ENCODE assay signal across 8 cellular contexts in genomic region chr7:74173866-74174605, GRCh38.
DNase-seq lines count a peak whose midpoint lies in the region; ATAC-seq and TF ChIP-seq lines count a peak whose summit lies in the region.

TSS of gene EIF4H (plus strand) at chr7:74174356. CDS start at chr7:74174384, 28 bp downstream.

- DNase-seq in AG09319 (ENCODE audit: extremely low read depth, low read depth) (peak; percentile 93), NCI-H446 (lab: John Stamatoyannopoulos, UW) (peak; percentile 24 to 87), iris pigment epithelial cell (ENCODE audit: low read depth) (peak; percentile 95)
- peak; percentile 87 for DNase-seq in activated CD4-positive, CD25-positive, alpha-beta regulatory T cell treated with anti-CD3 and anti-CD28 coated beads, Interleukin-2, amount 50 U/mL, for 16 hours (ENCODE audit: low read depth, low spot score)
- DNase-seq in central memory CD4-positive, alpha-beta T cell = peak; percentile 92
- DNase-seq in stimulated activated CD4-positive, alpha-beta T cell treated with anti-CD3 and anti-CD28 coated beads, Interleukin-12 subunit alpha, Interleukin-12 subunit beta, amount 100 ng/mL, for 24 hours (ENCODE audit: low read depth in 2 of 2) = peak; percentile 91 to 94

- ATAC-seq in GM19035 (IDR thresholded peaks at IDR 0.05; ENCODE audit: unreplicated experiment) (peak; percentile 84), HG03342 (IDR thresholded peaks at IDR 0.05; ENCODE audit: unreplicated experiment) (peak; percentile 68)

- TF ChIP-seq CTCF in AG09319 (IDR thresholded peaks at IDR 0.05; ENCODE audit: low read depth, low read length) = no peak

Comparison
In these comparisons a context has a peak if more than half of its experiments do, and no peak if none do; other contexts are left out.
1. Peak in every context shown above with its lines: DNase-seq and ATAC-seq.